22 cellular contexts compared by ENCODE assay signal in the genomic region with DNA sequence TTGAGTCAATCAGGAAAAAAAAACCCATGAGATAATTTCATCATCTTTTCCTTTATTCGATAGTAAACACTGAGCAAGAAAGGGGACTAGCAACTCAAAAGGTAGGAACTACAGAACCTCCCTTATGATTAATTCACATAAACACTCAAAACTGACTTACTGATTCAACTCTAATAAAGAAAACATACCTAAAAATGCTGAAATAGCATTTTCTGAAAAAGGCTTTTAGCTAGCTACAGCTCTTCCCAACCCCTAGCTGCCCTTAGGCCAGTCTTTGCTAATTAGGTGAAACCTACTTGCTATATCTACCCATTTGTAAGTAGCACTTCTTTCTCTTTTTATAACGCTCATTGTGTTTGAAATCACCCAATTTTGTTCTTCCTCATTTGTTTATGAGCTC.
DNase-seq lines count a peak whose midpoint lies in the region; ATAC-seq, FAIRE-seq and TF ChIP-seq lines count a peak whose summit lies in the region.
"Had no signal": no experiment of that assay in that cellular context is flagged by ENCODE, and none has a peak within 500 bp of the region (broad histone marks: within the 10 kb centered on the region; RNA-seq: fewer than 3 reads in every experiment).

No MANE protein-coding gene starts in this region.

- TF ChIP-seq POLR2A in H1 (IDR thresholded peaks at IDR 0.05; ENCODE audit: control extremely low read depth in 1 of 2, low read depth in 2 of 2, low read length in 2 of 2) (no peak), ovary (IDR thresholded peaks at IDR 0.05) (no peak)

- H3K27ac ChIP-seq in H1 (ENCODE audit: low read depth, low read length): no peak overlapping the region
- no peak overlapping the region for H3K27ac ChIP-seq in ovary

- H3K79me1 ChIP-seq in H1 (ENCODE audit: low read depth, low read length): no peaks in the 10 kb centered on the region

- H2BK120ac ChIP-seq in H1 (replicated peaks; ENCODE audit: low read depth, low read length): no peak overlapping the region

- POLR2A ChIA-PET in H1 (lab: Charles Lee; ENCODE audit: partially characterized antibody): no interaction called here

- TF ChIP-seq EP300 in H1 (IDR thresholded peaks at IDR 0.05; ENCODE audit: borderline replicate concordance in 1 of 2, low read depth in 2 of 2, low read length in 2 of 2) (no peak), ovary (IDR thresholded peaks at IDR 0.05) (no peak)

- no peak overlapping the region for H3K9ac ChIP-seq in H1 (replicated peaks in 1 of 4; ENCODE audit: extremely low read depth in 1 of 4, low read depth in 3 of 4, low read length in 3 of 4)

- H3K36me3 Mint-ChIP-seq in activated T-cell treated with anti-CD3 and anti-CD28 coated beads, Interleukin-2, amount 50 U/mL, for 72 hours (ENCODE audit: insufficient read depth in 2 of 2): peaks cover 3 to 12% of the 10 kb centered on the region in 2 donors
- H3K36me3 Mint-ChIP-seq in stimulated activated naive CD8-positive, alpha-beta T cell treated with anti-CD3 and anti-CD28 coated beads, Interleukin-15, Interleukin-2, amounts not matched to agents 100 ng/mL and 50 ng/mL, for 24 hours (ENCODE audit: low read depth): peaks cover 38% of the 10 kb centered on the region

- H2BK12ac ChIP-seq in H1 (ENCODE audit: low read depth, low read length): no peak overlapping the region

- H3K4me1 ChIP-seq in H1 (replicated peaks in 1 of 4; ENCODE audit: control insufficient read depth in 3 of 4, insufficient read depth in 4 of 4, low read length in 3 of 4): no peaks in the 10 kb centered on the region
- no peaks in the 10 kb centered on the region for H3K4me1 ChIP-seq in ovary (ENCODE audit: insufficient read depth)
- H3K4me1 ChIP-seq: BE2C, Caco-2 had no signal

- H4K8ac ChIP-seq in H1 (ENCODE audit: extremely low read depth, insufficient read depth, low read length): no peak overlapping the region

- H3K4ac ChIP-seq in H1 (replicated peaks; ENCODE audit: insufficient read length, low read depth, low read length): no peak overlapping the region

- H2BK5ac ChIP-seq in H1 (ENCODE audit: low read depth, low read length): no peak overlapping the region

- WGBS in H1 (ENCODE audit: extremely low coverage in 1 of 2, insufficient coverage in 1 of 2, insufficient read length in 1 of 2, insufficient replicate concordance in 2 of 2, low coverage in 1 of 2, low lambda C conversion rate in 2 of 2, missing lambda C conversion rate in 1 of 2), 2 experiments: 76% methylated on average over 2 of the region's 2 CpGs; no CpG with 5 or more reads in 1 of the 2 experiments
- WGBS in ovary, 3 donors: 72 to 77% (median 74%) methylated on average over 2 of the region's 2 CpGs

- H2BK20ac ChIP-seq in H1 (ENCODE audit: low read length): no peak overlapping the region

- H4K5ac ChIP-seq in H1 (ENCODE audit: insufficient read length, low read depth, low read length): no peak overlapping the region

- no peak for ATAC-seq in activated T-cell treated with anti-CD3 and anti-CD28 coated beads, Interleukin-2, amount 50 U/mL, for 72 hours (replicated peaks in 1 of 2)
- no peak for ATAC-seq in stimulated activated naive CD8-positive, alpha-beta T cell treated with anti-CD3 and anti-CD28 coated beads, Interleukin-15, amount 100 ng/mL, for 72 hours
- ATAC-seq: GM23338, HCT116 had no signal

- H3K14ac ChIP-seq in H1 (ENCODE audit: insufficient read length): no peak overlapping the region

- CTCF ChIA-PET in H1 (lab: Charles Lee; ENCODE audit: partially characterized antibody): interaction anchor here (0.8 kb wide), 1 partner anchor 390 kb away, joined by 3 read pairs; no protein-coding TSS in a partner anchor

- no peak for TF ChIP-seq RAD21 in H1 (IDR thresholded peaks at IDR 0.05 in 1 of 2, conservative IDR thresholded peaks at IDR 0.05 in 1 of 2; ENCODE audit: low read depth in 2 of 2, low read length in 2 of 2)

- no peaks in the 10 kb centered on the region for H3K79me2 ChIP-seq in H1 (ENCODE audit: control insufficient read depth in 1 of 2, insufficient read depth in 2 of 2, low read length in 2 of 2)

- no peak for DNase-seq in activated T-cell treated with anti-CD3 and anti-CD28 coated beads, Interleukin-2, amount 50 U/mL, for 72 hours
- no peak for DNase-seq in activated T-cell treated with anti-CD3 and anti-CD28 coated beads, Interleukin-2, amount 50 U/mL, for 1 hour
- DNase-seq in stimulated activated naive CD8-positive, alpha-beta T cell treated with anti-CD3 and anti-CD28 coated beads, Interleukin-15, amount 100 ng/mL, for 72 hours: no peak
- no peak for DNase-seq in H1 (ENCODE audit: low read depth in 1 of 2, low spot score in 2 of 2)
- no peak for DNase-seq in DMS114 treated with DMSO at 0.1 percent for 48 hours (lab: John Stamatoyannopoulos, UW; ENCODE audit: unreplicated experiment)
- no peak for DNase-seq in ovary
- DNase-seq: 8988T; BE2C; C1 segment of cervical spinal cord; Caco-2; CD4-positive, alpha-beta T cell; DMS153; DMS79; GDM1; H7; HFFc6 had no signal

- H2AK5ac ChIP-seq in H1 (ENCODE audit: low read depth, low read length): no peak overlapping the region

- TF ChIP-seq CTCF in H1 (IDR thresholded peaks at IDR 0.05; ENCODE audit: control extremely low read depth in 1 of 3, insufficient read depth in 1 of 3, low read depth in 1 of 3, low read length in 3 of 3) (no peak), ovary (IDR thresholded peaks at IDR 0.05) (no peak)

- no peaks in the 10 kb centered on the region for H3K27me3 ChIP-seq in H1 (replicated peaks in 1 of 4; ENCODE audit: control insufficient read depth in 3 of 4, extremely low read depth in 1 of 4, insufficient read depth in 3 of 4, low read length in 3 of 4)
- H3K27me3 ChIP-seq in ovary: no peaks in the 10 kb centered on the region
- H3K27me3 ChIP-seq: BE2C had no signal

- peak overlapping the region; percentile 72 for H3K27ac Mint-ChIP-seq in activated T-cell treated with anti-CD3 and anti-CD28 coated beads, Interleukin-2, amount 50 U/mL, for 72 hours
- H3K27ac Mint-ChIP-seq in stimulated activated naive CD8-positive, alpha-beta T cell treated with anti-CD3 and anti-CD28 coated beads, Interleukin-15, Interleukin-2, amounts not matched to agents 100 ng/mL and 50 ng/mL, for 24 hours: peak overlapping the region; percentile 18
- peak overlapping the region in 1 of 2 donors; percentile 74 for H3K27ac Mint-ChIP-seq in stimulated activated naive CD8-positive, alpha-beta T cell treated with anti-CD3 and anti-CD28 coated beads, Interleukin-15, amount 100 ng/mL, for 72 hours
- H3K27ac Mint-ChIP-seq: CD4-positive, alpha-beta T cell; GM23338; HFFc6 had no signal

- peaks cover under 1% of the 10 kb centered on the region for H3K4me1 Mint-ChIP-seq in activated T-cell treated with anti-CD3 and anti-CD28 coated beads, Interleukin-2, amount 50 U/mL, for 72 hours (ENCODE audit: low read depth)
- H3K4me1 Mint-ChIP-seq in stimulated activated naive CD8-positive, alpha-beta T cell treated with anti-CD3 and anti-CD28 coated beads, Interleukin-15, Interleukin-2, amounts not matched to agents 100 ng/mL and 50 ng/mL, for 24 hours (ENCODE audit: low read depth): peaks cover under 1% of the 10 kb centered on the region
- H3K4me1 Mint-ChIP-seq in stimulated activated naive CD8-positive, alpha-beta T cell treated with anti-CD3 and anti-CD28 coated beads, Interleukin-15, amount 100 ng/mL, for 72 hours: peaks cover 5% of the 10 kb centered on the region
- H3K4me1 Mint-ChIP-seq: GM23338 had no signal

- no peaks in the 10 kb centered on the region for H4K20me1 ChIP-seq in H1 (replicated peaks in 1 of 2; ENCODE audit: control insufficient read depth in 1 of 2, insufficient read depth in 2 of 2, low read length in 2 of 2)

- no peak overlapping the region for H3K4me3 ChIP-seq in H1 (ENCODE audit: extremely low read depth in 1 of 4, insufficient read depth in 2 of 4, low read depth in 3 of 4, low read length in 4 of 4)
- H3K4me3 ChIP-seq in ovary: no peak overlapping the region
- H3K4me3 ChIP-seq: GM23338 had no signal

- peaks cover 0 to 2% of the 10 kb centered on the region in 2 donors for H3K9me3 Mint-ChIP-seq in activated T-cell treated with anti-CD3 and anti-CD28 coated beads, Interleukin-2, amount 50 U/mL, for 72 hours
- no peaks in the 10 kb centered on the region for H3K9me3 Mint-ChIP-seq in stimulated activated naive CD8-positive, alpha-beta T cell treated with anti-CD3 and anti-CD28 coated beads, Interleukin-15, Interleukin-2, amounts not matched to agents 100 ng/mL and 50 ng/mL, for 24 hours
- H3K9me3 Mint-ChIP-seq in stimulated activated naive CD8-positive, alpha-beta T cell treated with anti-CD3 and anti-CD28 coated beads, Interleukin-15, amount 100 ng/mL, for 72 hours: no peaks in the 10 kb centered on the region
- H3K9me3 Mint-ChIP-seq: CD4-positive, alpha-beta T cell; GM23338; HFFc6 had no signal

- no peaks in the 10 kb centered on the region for H3K9me3 ChIP-seq in H1 (ENCODE audit: insufficient read depth in 2 of 2, low read depth in 1 of 2, low read length in 1 of 2)
- no peaks in the 10 kb centered on the region for H3K9me3 ChIP-seq in ovary
- H3K9me3 ChIP-seq: BE2C, Caco-2 had no signal

- H3K4me2 ChIP-seq in H1 (ENCODE audit: insufficient read depth in 1 of 2, low read depth in 2 of 2, low read length in 2 of 2): no peak overlapping the region
- H3K4me2 ChIP-seq: GM23338 had no signal

- H3K23me2 ChIP-seq in H1 (ENCODE audit: low read depth, low read length): no peaks in the 10 kb centered on the region

- no peak overlapping the region for H2BK15ac ChIP-seq in H1 (ENCODE audit: low read length)

- H3K56ac ChIP-seq in H1 (replicated peaks; ENCODE audit: insufficient read length, low read depth, low read length): no peak overlapping the region

- no peak overlapping the region for H4K91ac ChIP-seq in H1 (replicated peaks; ENCODE audit: insufficient read length, low read length)

- no peak overlapping the region for H3K23ac ChIP-seq in H1 (ENCODE audit: insufficient read length)

- peaks cover 0 to 24% (median 6%) of the 10 kb centered on the region in 4 experiments; a peak in 5 of 8 replicates for H3K36me3 ChIP-seq in H1 (ENCODE audit: control insufficient read depth in 2 of 4, insufficient read depth in 4 of 4, low read length in 3 of 4)
- no peaks in the 10 kb centered on the region for H3K36me3 ChIP-seq in ovary
- H3K36me3 ChIP-seq: BE2C had no signal

- H2AFZ ChIP-seq in H1 (ENCODE audit: low read length): no peak overlapping the region
- H2AFZ ChIP-seq: GM23338 had no signal

- intact Hi-C loops in ovary (cut with DNase I): no loop called here

- no peak overlapping the region for H3K4me3 Mint-ChIP-seq in activated T-cell treated with anti-CD3 and anti-CD28 coated beads, Interleukin-2, amount 50 U/mL, for 72 hours
- H3K4me3 Mint-ChIP-seq in stimulated activated naive CD8-positive, alpha-beta T cell treated with anti-CD3 and anti-CD28 coated beads, Interleukin-15, Interleukin-2, amounts not matched to agents 100 ng/mL and 50 ng/mL, for 24 hours: no peak overlapping the region
- H3K4me3 Mint-ChIP-seq in stimulated activated naive CD8-positive, alpha-beta T cell treated with anti-CD3 and anti-CD28 coated beads, Interleukin-15, amount 100 ng/mL, for 72 hours: no peak overlapping the region
- H3K4me3 Mint-ChIP-seq: CD4-positive, alpha-beta T cell; GM23338; HFFc6 had no signal

- H3K27me3 Mint-ChIP-seq in activated T-cell treated with anti-CD3 and anti-CD28 coated beads, Interleukin-2, amount 50 U/mL, for 72 hours (ENCODE audit: low read depth): no peaks in the 10 kb centered on the region
- H3K27me3 Mint-ChIP-seq in stimulated activated naive CD8-positive, alpha-beta T cell treated with anti-CD3 and anti-CD28 coated beads, Interleukin-15, Interleukin-2, amounts not matched to agents 100 ng/mL and 50 ng/mL, for 24 hours: no peaks in the 10 kb centered on the region
- H3K27me3 Mint-ChIP-seq in stimulated activated naive CD8-positive, alpha-beta T cell treated with anti-CD3 and anti-CD28 coated beads, Interleukin-15, amount 100 ng/mL, for 72 hours: no peaks in the 10 kb centered on the region
- H3K27me3 Mint-ChIP-seq: CD4-positive, alpha-beta T cell had no signal

- no peak overlapping the region for H3K18ac ChIP-seq in H1 (ENCODE audit: extremely low read depth, low read length)

- no peak for FAIRE-seq in H1 (lab: Jason Lieb, UNC)
- FAIRE-seq: D721Med, GM18507, HTR-8/SVneo had no signal
